In genomic region chr1:148049113-148049491, GRCh38 we compare ENCODE assay signal across 8 cellular contexts.
A peak's percentile ranks its signal among the peaks of the same experiment; 100 is the strongest.
DNase-seq lines count a peak whose midpoint lies in the region; ATAC-seq, FAIRE-seq and TF ChIP-seq lines count a peak whose summit lies in the region.
"Not testable (repeated sequence)": the region's sequence is repeated elsewhere in the genome, so short reads cannot be mapped to it uniquely, and the experiment has no call there.

No MANE protein-coding gene starts in this region.

- not testable (repeated sequence) for TF ChIP-seq POLR2A in A549 (IDR thresholded peaks at IDR 0.05; ENCODE audit: low read length); IMR-90 (IDR thresholded peaks at IDR 0.05; ENCODE audit: low read depth, low read length); H1 (IDR thresholded peaks at IDR 0.05; ENCODE audit: control extremely low read depth in 1 of 2, low read depth in 2 of 2, low read length in 2 of 2)

- H3K36me3 ChIP-seq in IMR-90 (ENCODE audit: control insufficient read depth, insufficient read depth, low read length); H1 (ENCODE audit: control insufficient read depth in 2 of 4, insufficient read depth in 4 of 4, low read length in 3 of 4); iPS-15b (ENCODE audit: control insufficient read depth, insufficient read depth, low read length): not testable (repeated sequence)

- H3K36me3 Mint-ChIP-seq in activated naive CD8-positive, alpha-beta T cell treated with anti-CD3 and anti-CD28 coated beads, Interleukin-2, amount 50 U/mL, for 24 hours (ENCODE audit: low read depth); neural crest cell (ENCODE audit: low read depth): not testable (repeated sequence)

- 48% methylated on average over 9 of the region's 25 CpGs for WGBS in A549 (ENCODE audit: missing lambda C conversion rate)
- 0% methylated on average over 1 of the region's 25 CpGs; no CpG with 5 or more reads in 1 of the 2 experiments for WGBS in IMR-90 (ENCODE audit: extremely low coverage in 2 of 2, insufficient read length in 1 of 2), 2 experiments
- 2% methylated on average over 17 of the region's 25 CpGs; no CpG with 5 or more reads in 1 of the 2 experiments for WGBS in H1 (ENCODE audit: extremely low coverage in 1 of 2, insufficient coverage in 1 of 2, insufficient read length in 1 of 2, insufficient replicate concordance in 2 of 2, low coverage in 1 of 2, low lambda C conversion rate in 2 of 2, missing lambda C conversion rate in 1 of 2), 2 experiments

- not testable (repeated sequence) for H2AK5ac ChIP-seq in IMR-90 (ENCODE audit: low read depth, low read length); H1 (ENCODE audit: low read depth, low read length)

- H4K8ac ChIP-seq in IMR-90 (ENCODE audit: low read depth in 2 of 2, low read length in 2 of 2); H1 (ENCODE audit: extremely low read depth, insufficient read depth, low read length): not testable (repeated sequence)

- H3K23me2 ChIP-seq in H1 (ENCODE audit: low read depth, low read length): not testable (repeated sequence)

- H3K27ac ChIP-seq in A549; IMR-90 (ENCODE audit: insufficient read depth, low read length); H1 (ENCODE audit: low read depth, low read length): not testable (repeated sequence)

- H3K9me3 Mint-ChIP-seq in activated naive CD8-positive, alpha-beta T cell treated with anti-CD3 and anti-CD28 coated beads, Interleukin-2, amount 50 U/mL, for 24 hours; neural crest cell: not testable (repeated sequence)

- H3K27ac Mint-ChIP-seq in activated naive CD8-positive, alpha-beta T cell treated with anti-CD3 and anti-CD28 coated beads, Interleukin-2, amount 50 U/mL, for 24 hours; neural crest cell (ENCODE audit: unreplicated experiment): not testable (repeated sequence)

- H2BK15ac ChIP-seq in IMR-90 (ENCODE audit: low read depth, low read length); H1 (ENCODE audit: low read length): not testable (repeated sequence)

- not testable (repeated sequence) for H3K14ac ChIP-seq in IMR-90 (replicated peaks; ENCODE audit: low read depth, low read length); H1 (ENCODE audit: insufficient read length)

- H3K9me3 ChIP-seq in A549; IMR-90 (ENCODE audit: control insufficient read depth, insufficient read depth, low read length); H1 (ENCODE audit: insufficient read depth in 2 of 2, low read depth in 1 of 2, low read length in 1 of 2); iPS-15b (ENCODE audit: control insufficient read depth, insufficient read depth, low read length): not testable (repeated sequence)

- H3K4me1 ChIP-seq in A549; IMR-90 (ENCODE audit: control insufficient read depth, insufficient read depth, low read length); H1 (replicated peaks in 1 of 4; ENCODE audit: control insufficient read depth in 3 of 4, insufficient read depth in 4 of 4, low read length in 3 of 4); iPS-15b (ENCODE audit: control insufficient read depth, insufficient read depth, low read length): not testable (repeated sequence)

- TF ChIP-seq RAD21 in A549 (conservative IDR thresholded peaks at IDR 0.05 in 1 of 2, IDR thresholded peaks at IDR 0.05 in 1 of 2); IMR-90 (IDR thresholded peaks at IDR 0.05; ENCODE audit: low read length); H1 (IDR thresholded peaks at IDR 0.05 in 1 of 2, conservative IDR thresholded peaks at IDR 0.05 in 1 of 2; ENCODE audit: low read depth in 2 of 2, low read length in 2 of 2): not testable (repeated sequence)

- H3K4me2 ChIP-seq in A549 (peak overlapping the region; percentile 47; the same call in 1 of the 3 replicates), IMR-90 (ENCODE audit: low read depth, low read length) (peak overlapping the region; percentile 58; the same call in 1 of the 2 replicates), H1 (ENCODE audit: insufficient read depth in 1 of 2, low read depth in 2 of 2, low read length in 2 of 2) (peak overlapping the region; percentile 49 to 56; a peak in 3 of 4 replicates)

- not testable (repeated sequence) for H3K4ac ChIP-seq in IMR-90 (ENCODE audit: low read depth, low read length); H1 (replicated peaks; ENCODE audit: insufficient read length, low read depth, low read length)

- H3K4me3 ChIP-seq in A549; IMR-90 (ENCODE audit: insufficient read depth, low read depth, low read length): not testable (repeated sequence)
- H3K4me3 ChIP-seq in H1 (ENCODE audit: extremely low read depth in 1 of 4, insufficient read depth in 2 of 4, low read depth in 3 of 4, low read length in 4 of 4): peak overlapping the region; percentile 32 to 63 (median 45)
- H3K4me3 ChIP-seq in iPS-15b (ENCODE audit: low read depth, low read length): peak overlapping the region; percentile 50

- CTCF ChIA-PET in A549 (lab: Yijun Ruan, JAX); IMR-90 (lab: Yijun Ruan, JAX); H1 (lab: Charles Lee; ENCODE audit: partially characterized antibody): not testable (repeated sequence)

- not testable (repeated sequence) for H3K79me1 ChIP-seq in IMR-90 (ENCODE audit: low read depth in 1 of 2, low read length in 2 of 2); H1 (ENCODE audit: low read depth, low read length)

- not testable (repeated sequence) for H3K9me1 ChIP-seq in IMR-90 (ENCODE audit: insufficient read depth, low read length)

- dilution Hi-C loops in IMR-90 (cut with HindIII; ENCODE audit: low sequenced_read_pairs, unreplicated experiment): not testable (repeated sequence)

- not testable (repeated sequence) for H2AK9ac ChIP-seq in IMR-90 (replicated peaks; ENCODE audit: low read depth, low read length, poor library complexity)

- FAIRE-seq in A549 (lab: Jason Lieb, UNC); H1 (lab: Jason Lieb, UNC): not testable (repeated sequence)

- H3K23ac ChIP-seq in IMR-90 (ENCODE audit: low read depth, low read length); H1 (ENCODE audit: insufficient read length): not testable (repeated sequence)

- TF ChIP-seq EP300 in A549 (IDR thresholded peaks at IDR 0.05); H1 (IDR thresholded peaks at IDR 0.05; ENCODE audit: borderline replicate concordance in 1 of 2, low read depth in 2 of 2, low read length in 2 of 2): not testable (repeated sequence)

- H2BK120ac ChIP-seq in IMR-90 (ENCODE audit: low read depth, low read length); H1 (replicated peaks; ENCODE audit: low read depth, low read length): not testable (repeated sequence)

- not testable (repeated sequence) for H2BK5ac ChIP-seq in IMR-90 (ENCODE audit: low read depth, low read length, poor library complexity, severe bottlenecking); H1 (ENCODE audit: low read depth, low read length)

- POLR2A ChIA-PET in A549 (lab: Yijun Ruan, JAX); IMR-90 (lab: Charles Lee; ENCODE audit: unreplicated experiment): not testable (repeated sequence)
- POLR2A ChIA-PET in H1 (lab: Charles Lee; ENCODE audit: partially characterized antibody): interaction anchor here (1.4 kb wide), 1 partner anchor 11 kb away, joined by 3 read pairs; no protein-coding TSS in a partner anchor

- intact Hi-C loops in IMR-90 (cut with micrococcal nuclease): not testable (repeated sequence)

- not testable (repeated sequence) for DNase-seq in A549 (ENCODE audit: low read depth in 1 of 2, low spot score in 1 of 2); IMR-90
- peak; percentile 70 for DNase-seq in activated CD8-positive, alpha-beta memory T cell treated with anti-CD3 and anti-CD28 coated beads for 24 hours
- peak; percentile 34 for DNase-seq in activated naive CD8-positive, alpha-beta T cell treated with anti-CD3 and anti-CD28 coated beads, Interleukin-2, amount 50 U/mL, for 24 hours
- DNase-seq in H1 (ENCODE audit: low read depth in 1 of 2, low spot score in 2 of 2) (peak in 1 of 2 experiments; percentile 62), neural crest cell (ENCODE audit: low read depth, low spot score) (peak; percentile 26)
- peak; percentile 22 to 36 for DNase-seq in stimulated activated CD4-positive, alpha-beta T cell treated with anti-CD3 and anti-CD28 coated beads, Interleukin-4, amount 100 ng/mL, for 4 hours

- H4K20me1 ChIP-seq in IMR-90 (ENCODE audit: insufficient read depth, low read length); H1 (replicated peaks in 1 of 2; ENCODE audit: control insufficient read depth in 1 of 2, insufficient read depth in 2 of 2, low read length in 2 of 2): not testable (repeated sequence)

- H3K79me2 ChIP-seq in H1 (ENCODE audit: control insufficient read depth in 1 of 2, insufficient read depth in 2 of 2, low read length in 2 of 2): not testable (repeated sequence)

- not testable (repeated sequence) for H3K18ac ChIP-seq in IMR-90 (ENCODE audit: low read depth, low read length); H1 (ENCODE audit: extremely low read depth, low read length)

- not testable (repeated sequence) for H4K5ac ChIP-seq in IMR-90 (ENCODE audit: low read depth, low read length); H1 (ENCODE audit: insufficient read length, low read depth, low read length)

- not testable (repeated sequence) for H2BK20ac ChIP-seq in IMR-90 (ENCODE audit: low read depth, low read length); H1 (ENCODE audit: low read length)

- not testable (repeated sequence) for H3K27me3 ChIP-seq in IMR-90 (ENCODE audit: control insufficient read depth, insufficient read depth, low read length); H1 (replicated peaks in 1 of 4; ENCODE audit: control insufficient read depth in 3 of 4, extremely low read depth in 1 of 4, insufficient read depth in 3 of 4, low read length in 3 of 4); iPS-15b (ENCODE audit: control insufficient read depth, insufficient read depth, low read length)

- H2BK12ac ChIP-seq in H1 (ENCODE audit: low read depth, low read length): not testable (repeated sequence)

- H4K91ac ChIP-seq in IMR-90 (ENCODE audit: insufficient read depth, low read depth, low read length); H1 (replicated peaks; ENCODE audit: insufficient read length, low read length): not testable (repeated sequence)

- not testable (repeated sequence) for H2AFZ ChIP-seq in IMR-90 (replicated peaks; ENCODE audit: low read length, poor library complexity); H1 (ENCODE audit: low read length)

- H3K4me3 Mint-ChIP-seq in activated naive CD8-positive, alpha-beta T cell treated with anti-CD3 and anti-CD28 coated beads, Interleukin-2, amount 50 U/mL, for 24 hours: peak overlapping the region; percentile 83
- H3K4me3 Mint-ChIP-seq in neural crest cell: peak overlapping the region; percentile 91

- not testable (repeated sequence) for TF ChIP-seq CTCF in A549 (IDR thresholded peaks at IDR 0.05); IMR-90 (conservative IDR thresholded peaks at IDR 0.05; ENCODE audit: low read depth, low read length); H1 (IDR thresholded peaks at IDR 0.05; ENCODE audit: control extremely low read depth in 1 of 3, insufficient read depth in 1 of 3, low read depth in 1 of 3, low read length in 3 of 3); neural crest cell (conservative IDR thresholded peaks at IDR 0.05)

- not testable (repeated sequence) for ATAC-seq in A549; IMR-90 (ENCODE audit: low read depth)
- ATAC-seq in activated naive CD8-positive, alpha-beta T cell treated with anti-CD3 and anti-CD28 coated beads, Interleukin-2, amount 50 U/mL, for 24 hours: peak; percentile 53

- H3K9ac ChIP-seq in IMR-90 (ENCODE audit: low read depth, low read length); H1 (replicated peaks in 1 of 4; ENCODE audit: extremely low read depth in 1 of 4, low read depth in 3 of 4, low read length in 3 of 4); iPS-15b (ENCODE audit: low read depth, low read length): not testable (repeated sequence)

- not testable (repeated sequence) for H3K56ac ChIP-seq in IMR-90 (ENCODE audit: extremely low read depth, insufficient read depth, low read length); H1 (replicated peaks; ENCODE audit: insufficient read length, low read depth, low read length)

- not testable (repeated sequence) for H3K27me3 Mint-ChIP-seq in activated naive CD8-positive, alpha-beta T cell treated with anti-CD3 and anti-CD28 coated beads, Interleukin-2, amount 50 U/mL, for 24 hours
- peaks cover 11% of the 10 kb centered on the region for H3K27me3 Mint-ChIP-seq in neural crest cell (ENCODE audit: low read depth)

- in situ Hi-C loops in IMR-90 (cut with MboI; ENCODE audit: low sequenced_read_pairs): not testable (repeated sequence)

- H3K4me1 Mint-ChIP-seq in activated naive CD8-positive, alpha-beta T cell treated with anti-CD3 and anti-CD28 coated beads, Interleukin-2, amount 50 U/mL, for 24 hours: peaks cover 10% of the 10 kb centered on the region
- H3K4me1 Mint-ChIP-seq in neural crest cell: not testable (repeated sequence)

- not testable (repeated sequence) for BruUV-seq in IMR-90 (replicated peaks; lab: Mats Ljungman, UMichigan)
